8 cellular contexts compared by ENCODE assay signal in genomic region chr6:144353871-144354314, GRCh38.
DNase-seq lines count a peak whose midpoint lies in the region; ATAC-seq and TF ChIP-seq lines count a peak whose summit lies in the region.

No MANE protein-coding gene starts in this region.

- H3K27me3 Mint-ChIP-seq in activated CD4-positive, alpha-beta memory T cell treated with anti-CD3 and anti-CD28 coated beads for 36 hours, result no peaks in the 10 kb centered on the region

- no peak for TF ChIP-seq CTCF in coronary artery (IDR thresholded peaks at IDR 0.05)

- POLR2A ChIA-PET in activated CD4-positive, alpha-beta memory T cell treated with anti-CD3 and anti-CD28 coated beads for 36 hours (lab: Charles Lee), result interaction anchor here (0.5 to 1.1 kb wide), 2 partner anchors 9 to 10 kb away, joined by 3 to 5 read pairs; no protein-coding TSS in a partner anchor

- H3K27ac Mint-ChIP-seq in activated CD4-positive, alpha-beta memory T cell treated with anti-CD3 and anti-CD28 coated beads for 36 hours, result peak overlapping the region; percentile 61

- no peaks in the 10 kb centered on the region for H3K9me3 Mint-ChIP-seq in activated CD4-positive, alpha-beta memory T cell treated with anti-CD3 and anti-CD28 coated beads for 36 hours

- DNase-seq in CD1c-positive myeloid dendritic cell (ENCODE audit: extremely low spot score), result peak; percentile 53
- DNase-seq in activated CD4-positive, alpha-beta memory T cell treated with anti-CD3 and anti-CD28 coated beads for 36 hours, result peak; percentile 40
- DNase-seq in SKM-1 treated with dmso at 0.1 percent for 144 hours (lab: John Stamatoyannopoulos, UW; ENCODE audit: unreplicated experiment), result no peak
- no peak for DNase-seq in coronary artery (ENCODE audit: low spot score)
- no peak for DNase-seq in SHP77 (lab: John Stamatoyannopoulos, UW)
- no peak for DNase-seq in retina

- intact Hi-C loops in activated CD4-positive, alpha-beta memory T cell treated with anti-CD3 and anti-CD28 coated beads for 36 hours (cut with micrococcal nuclease), result loop anchor here (1.0 to 5.0 kb wide), 4 partner anchors 8 to 58 kb away; no protein-coding TSS in a partner anchor

- H3K4me3 ChIP-seq in coronary artery, result no peak overlapping the region

- ATAC-seq in GM18873 (IDR thresholded peaks at IDR 0.05; ENCODE audit: low FRiP score, unreplicated experiment) (peak; percentile 39), HG02885 (IDR thresholded peaks at IDR 0.05; ENCODE audit: poor library complexity, unreplicated experiment) (peak; percentile 85)

- peak overlapping the region; percentile 69 for H3K4me3 Mint-ChIP-seq in activated CD4-positive, alpha-beta memory T cell treated with anti-CD3 and anti-CD28 coated beads for 36 hours

- H3K27ac ChIP-seq in coronary artery, result no peak overlapping the region

- peaks cover 78% of the 10 kb centered on the region for H3K4me1 Mint-ChIP-seq in activated CD4-positive, alpha-beta memory T cell treated with anti-CD3 and anti-CD28 coated beads for 36 hours (ENCODE audit: low read depth)

- CTCF ChIA-PET in activated CD4-positive, alpha-beta memory T cell treated with anti-CD3 and anti-CD28 coated beads for 36 hours (lab: Charles Lee), result no interaction called here

- H3K36me3 Mint-ChIP-seq in activated CD4-positive, alpha-beta memory T cell treated with anti-CD3 and anti-CD28 coated beads for 36 hours, result no peaks in the 10 kb centered on the region

Comparison
In these comparisons a context has a peak if more than half of its experiments do, and no peak if none do; other contexts are left out.
1. DNase-seq: peak in CD1c-positive myeloid dendritic cell (single experiment) and activated CD4-positive, alpha-beta memory T cell treated with anti-CD3 and anti-CD28 coated beads for 36 hours (single experiment); none in SKM-1 treated with dmso at 0.1 percent for 144 hours (single experiment), coronary artery (single experiment), SHP77 (0 of 2) and retina (single experiment).